In genomic region chr6:129033173-129033572, GRCh38 we compare ENCODE assay signal across 29 cellular contexts.
"Had no signal": no experiment of that assay in that cellular context is flagged by ENCODE, and none has a peak within 500 bp of the region (broad histone marks: within the 10 kb centered on the region; RNA-seq: fewer than 3 reads in every experiment).

No MANE protein-coding gene starts in this region.

- H3K4me3 ChIP-seq: adrenal gland, body of pancreas, colonic mucosa, gastroesophageal sphincter, left lung, pancreas, prostate gland, skin epidermis, thyroid gland, upper lobe of left lung had no signal

- H3K4me1 ChIP-seq: adrenal gland, body of pancreas, colonic mucosa, gastroesophageal sphincter, left lung, pancreas, prostate gland, thyroid gland, upper lobe of left lung had no signal

- H3K36me3 ChIP-seq: adrenal gland, colonic mucosa, gastroesophageal sphincter, left lung, pancreas, prostate gland, thyroid gland, upper lobe of left lung had no signal

- H3K27ac ChIP-seq: adrenal gland, body of pancreas, colonic mucosa, pancreas, prostate gland, thyroid gland, upper lobe of left lung had no signal

- H3K27me3 ChIP-seq: adrenal gland, body of pancreas, colonic mucosa, gastroesophageal sphincter, left lung, pancreas, thyroid gland, upper lobe of left lung had no signal

- H3K9me3 ChIP-seq: adrenal gland, body of pancreas, colonic mucosa, gastroesophageal sphincter, left lung, pancreas, prostate gland, thyroid gland, upper lobe of left lung had no signal

- DNase-seq: activated CD4-positive, alpha-beta memory T cell treated with anti-CD3 and anti-CD28 coated beads for 36 hours; activated CD4-positive, alpha-beta T cell treated with anti-CD3 and anti-CD28 coated beads, Interleukin-2, amount 10 ng/mL, durations not matched to agents 24 days and 14 days; activated CD4-positive, CD25-positive, alpha-beta regulatory T cell treated with anti-CD3 and anti-CD28 coated beads, Interleukin-2, amount 50 U/mL, for 72 hours; activated CD8-positive, alpha-beta memory T cell treated with anti-CD3 and anti-CD28 coated beads, Interleukin-2, amount 50 U/mL, for 4 hours; activated effector memory CD4-positive, alpha-beta T cell treated with anti-CD3 and anti-CD28 coated beads, Interleukin-2, amount 50 U/mL, for 16 hours; activated naive CD4-positive, alpha-beta T cell treated with anti-CD3 and anti-CD28 coated beads for 36 hours; activated naive CD8-positive, alpha-beta T cell treated with anti-CD3 and anti-CD28 coated beads for 36 hours; activated T-cell treated with anti-CD3 and anti-CD28 coated beads, Interleukin-2, amount 50 U/mL, for 1 hour; adrenal gland; aorta; cerebellar nuclear complex; colonic mucosa; effector memory CD4-positive, alpha-beta T cell; hippocampal formation; kidney glomerular epithelial cell; left lung; naive thymus-derived CD8-positive, alpha-beta T cell; nucleus accumbens; pancreas; stimulated activated CD4-positive, alpha-beta T cell treated with anti-CD3 and anti-CD28 coated beads, Interleukin-12 subunit alpha, Interleukin-12 subunit beta, amount 100 ng/mL, for 4 hours; stimulated activated CD4-positive, alpha-beta T cell treated with anti-CD3 and anti-CD28 coated beads, Interleukin-4, amount 100 ng/mL, for 1 hour; substantia nigra; T-helper 2 cell; thyroid gland; upper lobe of left lung had no signal
